20 cellular contexts compared by ENCODE assay signal in the genomic region with DNA sequence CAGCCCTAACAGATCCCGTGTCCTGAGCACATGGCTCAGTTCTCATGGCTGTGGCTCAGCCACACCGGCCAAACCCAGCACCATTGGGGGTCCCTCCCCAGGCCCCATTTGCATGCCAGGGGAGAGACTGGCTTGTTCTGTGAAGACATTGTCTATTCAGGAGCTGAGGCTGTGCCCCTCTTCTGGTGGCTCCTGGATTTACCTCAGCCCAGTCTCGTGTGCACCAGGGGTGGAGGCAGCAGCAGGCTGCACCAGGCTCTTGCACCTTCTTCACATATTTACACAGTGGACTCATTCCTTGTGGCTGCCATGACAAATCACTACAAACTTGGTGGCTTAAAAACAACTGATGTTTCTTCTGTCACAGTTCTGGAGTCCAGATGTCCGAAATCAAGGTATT.
A peak's percentile ranks its signal among the peaks of the same experiment; 100 is the strongest.
DNase-seq lines count a peak whose midpoint lies in the region; ATAC-seq, FAIRE-seq and TF ChIP-seq lines count a peak whose summit lies in the region.
"Had no signal": no experiment of that assay in that cellular context is flagged by ENCODE, and none has a peak within 500 bp of the region (broad histone marks: within the 10 kb centered on the region; RNA-seq: fewer than 3 reads in every experiment).

No MANE protein-coding gene starts in this region.

- H3K36me3 ChIP-seq in H7 (replicated peaks; ENCODE audit: control insufficient read depth, insufficient read depth, low read length) (no peaks in the 10 kb centered on the region), small intestine (ENCODE audit: control insufficient read depth in 2 of 2, insufficient read depth in 2 of 2, low read length in 2 of 2) (no peaks in the 10 kb centered on the region), lower lobe of right lung (no peaks in the 10 kb centered on the region)
- H3K36me3 ChIP-seq: BLaER1 had no signal

- H3K27me3 ChIP-seq in H7 (ENCODE audit: control insufficient read depth, insufficient read depth, low read length), result no peaks in the 10 kb centered on the region
- H3K27me3 ChIP-seq in small intestine (ENCODE audit: control insufficient read depth in 2 of 2, insufficient read depth in 2 of 2, low read length in 2 of 2), result no peaks in the 10 kb centered on the region
- H3K27me3 ChIP-seq in lower lobe of right lung (ENCODE audit: low read depth), result no peaks in the 10 kb centered on the region
- H3K27me3 ChIP-seq: BLaER1 had no signal

- H3K4me3 Mint-ChIP-seq in WTC11, result no peak overlapping the region
- H3K4me3 Mint-ChIP-seq: CD4-positive, alpha-beta memory T cell had no signal

- H3K27me3 Mint-ChIP-seq in WTC11 (ENCODE audit: low read depth), result peaks cover 3% of the 10 kb centered on the region; the same call in 1 of the 2 replicates

- intact Hi-C loops in lower lobe of right lung (cut with DNase I), result no loop called here

- H3K27ac ChIP-seq in small intestine (ENCODE audit: low read depth in 1 of 2, low read length in 1 of 2), result peak overlapping the region; percentile 22 to 67
- H3K27ac ChIP-seq in lower lobe of right lung, result no peak overlapping the region
- H3K27ac ChIP-seq: BLaER1, KMS-11 had no signal

- no peaks in the 10 kb centered on the region for H3K36me3 Mint-ChIP-seq in WTC11
- H3K36me3 Mint-ChIP-seq: CD4-positive, alpha-beta memory T cell had no signal

- TF ChIP-seq CTCF in WTC11 (IDR thresholded peaks at IDR 0.05) (no peak), lower lobe of right lung (IDR thresholded peaks at IDR 0.05) (no peak)

- no peak overlapping the region for H3K4me3 ChIP-seq in H7 (ENCODE audit: insufficient read depth, low read depth, low read length)
- no peak overlapping the region for H3K4me3 ChIP-seq in small intestine (ENCODE audit: low read depth in 1 of 2, low read length in 2 of 2)
- H3K4me3 ChIP-seq in lower lobe of right lung, result no peak overlapping the region
- H3K4me3 ChIP-seq: BLaER1 had no signal

- DNase-seq in H7, result peak; percentile 42
- DNase-seq in WTC11 (ENCODE audit: low spot score), result peak; percentile 26
- DNase-seq in kidney tubule cell (ENCODE audit: low spot score), result peak; percentile 27
- DNase-seq in small intestine, result no peak
- DNase-seq in UCSD-AML1 (lab: John Stamatoyannopoulos, UW; ENCODE audit: unreplicated experiment), result no peak
- no peak for DNase-seq in lower lobe of right lung
- DNase-seq in NCI-H1930 (lab: John Stamatoyannopoulos, UW), result no peak
- DNase-seq: CD4-positive, alpha-beta memory T cell; DMS153; NCI-H1417 treated with DMSO at 0.1 percent for 48 hours; NCI-H187 treated with DMSO at 0.1 percent for 48 hours; NCI-H345; NCI-H524 treated with DMSO at 0.1 percent for 48 hours; RPMI8226; SHP77 treated with DMSO at 0.1 percent for 48 hours had no signal

- CTCF ChIA-PET in WTC11 (lab: Charles Lee), result interaction anchor here (0.6 to 1.0 kb wide), 2 partner anchors 127 to 163 kb away, joined by 4 read pairs; no protein-coding TSS in a partner anchor

- H3K9me3 Mint-ChIP-seq in WTC11, result no peaks in the 10 kb centered on the region
- H3K9me3 Mint-ChIP-seq: CD4-positive, alpha-beta memory T cell had no signal

- H3K9me3 ChIP-seq in small intestine (ENCODE audit: control insufficient read depth, low read depth), result no peaks in the 10 kb centered on the region
- no peaks in the 10 kb centered on the region for H3K9me3 ChIP-seq in lower lobe of right lung
- H3K9me3 ChIP-seq: BLaER1 had no signal

- peak; percentile 65 for ATAC-seq in WTC11
- no peak for ATAC-seq in lower lobe of right lung
- ATAC-seq: SK-N-SH treated with all-trans-retinoic acid at 6 μM for 48 hours had no signal

- WGBS in small intestine, 3 donors, result 61 to 74% (median 64%) methylated on average over 4 of the region's 4 CpGs

- POLR2A ChIA-PET in WTC11 (lab: Charles Lee), result no interaction called here

- peaks cover 12 to 18% of the 10 kb centered on the region in 2 donors for H3K4me1 ChIP-seq in small intestine (ENCODE audit: control insufficient read depth in 2 of 2, insufficient read depth in 1 of 2, low read depth in 1 of 2, low read length in 1 of 2)
- H3K4me1 ChIP-seq in lower lobe of right lung, result peaks cover 16% of the 10 kb centered on the region

- H3K4me1 Mint-ChIP-seq in WTC11, result peaks cover 14% of the 10 kb centered on the region

- no peak for FAIRE-seq in small intestine (lab: Jason Lieb, UNC)
- FAIRE-seq: GM12892, GM18507 had no signal

- no peak overlapping the region for H3K27ac Mint-ChIP-seq in WTC11
- H3K27ac Mint-ChIP-seq: CD4-positive, alpha-beta memory T cell had no signal

TF ChIP-seq in WTC11, 78 proteins besides CTCF, POLR2A, EP300 and RAD21 (continues in another document):
- no peak for TF ChIP-seq ZNF281 (CRISPR knock-in tag; IDR thresholded peaks at IDR 0.05)
- no peak for TF ChIP-seq ZNF416 (CRISPR knock-in tag; IDR thresholded peaks at IDR 0.05)
- TF ChIP-seq, protein P1, sequence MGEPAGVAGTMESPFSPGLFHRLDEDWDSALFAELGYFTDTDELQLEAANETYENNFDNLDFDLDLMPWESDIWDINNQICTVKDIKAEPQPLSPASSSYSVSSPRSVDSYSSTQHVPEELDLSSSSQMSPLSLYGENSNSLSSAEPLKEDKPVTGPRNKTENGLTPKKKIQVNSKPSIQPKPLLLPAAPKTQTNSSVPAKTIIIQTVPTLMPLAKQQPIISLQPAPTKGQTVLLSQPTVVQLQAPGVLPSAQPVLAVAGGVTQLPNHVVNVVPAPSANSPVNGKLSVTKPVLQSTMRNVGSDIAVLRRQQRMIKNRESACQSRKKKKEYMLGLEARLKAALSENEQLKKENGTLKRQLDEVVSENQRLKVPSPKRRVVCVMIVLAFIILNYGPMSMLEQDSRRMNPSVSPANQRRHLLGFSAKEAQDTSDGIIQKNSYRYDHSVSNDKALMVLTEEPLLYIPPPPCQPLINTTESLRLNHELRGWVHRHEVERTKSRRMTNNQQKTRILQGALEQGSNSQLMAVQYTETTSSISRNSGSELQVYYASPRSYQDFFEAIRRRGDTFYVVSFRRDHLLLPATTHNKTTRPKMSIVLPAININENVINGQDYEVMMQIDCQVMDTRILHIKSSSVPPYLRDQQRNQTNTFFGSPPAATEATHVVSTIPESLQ (CRISPR knock-in tag; IDR thresholded peaks at IDR 0.05), result no peak
- TF ChIP-seq CBFB (CRISPR knock-in tag; IDR thresholded peaks at IDR 0.05; ENCODE audit: low read depth), result no peak
- TF ChIP-seq, protein P2, sequence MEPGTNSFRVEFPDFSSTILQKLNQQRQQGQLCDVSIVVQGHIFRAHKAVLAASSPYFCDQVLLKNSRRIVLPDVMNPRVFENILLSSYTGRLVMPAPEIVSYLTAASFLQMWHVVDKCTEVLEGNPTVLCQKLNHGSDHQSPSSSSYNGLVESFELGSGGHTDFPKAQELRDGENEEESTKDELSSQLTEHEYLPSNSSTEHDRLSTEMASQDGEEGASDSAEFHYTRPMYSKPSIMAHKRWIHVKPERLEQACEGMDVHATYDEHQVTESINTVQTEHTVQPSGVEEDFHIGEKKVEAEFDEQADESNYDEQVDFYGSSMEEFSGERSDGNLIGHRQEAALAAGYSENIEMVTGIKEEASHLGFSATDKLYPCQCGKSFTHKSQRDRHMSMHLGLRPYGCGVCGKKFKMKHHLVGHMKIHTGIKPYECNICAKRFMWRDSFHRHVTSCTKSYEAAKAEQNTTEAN (CRISPR knock-in tag; IDR thresholded peaks at IDR 0.05), result no peak
- TF ChIP-seq RELA (CRISPR knock-in tag; IDR thresholded peaks at IDR 0.05; ENCODE audit: borderline replicate concordance), result no peak
- TF ChIP-seq, protein P3, sequence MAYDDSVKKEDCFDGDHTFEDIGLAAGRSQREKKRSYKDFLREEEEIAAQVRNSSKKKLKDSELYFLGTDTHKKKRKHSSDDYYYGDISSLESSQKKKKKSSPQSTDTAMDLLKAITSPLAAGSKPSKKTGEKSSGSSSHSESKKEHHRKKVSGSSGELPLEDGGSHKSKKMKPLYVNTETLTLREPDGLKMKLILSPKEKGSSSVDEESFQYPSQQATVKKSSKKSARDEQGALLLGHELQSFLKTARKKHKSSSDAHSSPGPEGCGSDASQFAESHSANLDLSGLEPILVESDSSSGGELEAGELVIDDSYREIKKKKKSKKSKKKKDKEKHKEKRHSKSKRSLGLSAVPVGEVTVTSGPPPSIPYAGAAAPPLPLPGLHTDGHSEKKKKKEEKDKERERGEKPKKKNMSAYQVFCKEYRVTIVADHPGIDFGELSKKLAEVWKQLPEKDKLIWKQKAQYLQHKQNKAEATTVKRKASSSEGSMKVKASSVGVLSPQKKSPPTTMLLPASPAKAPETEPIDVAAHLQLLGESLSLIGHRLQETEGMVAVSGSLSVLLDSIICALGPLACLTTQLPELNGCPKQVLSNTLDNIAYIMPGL (CRISPR knock-in tag; IDR thresholded peaks at IDR 0.05), result no peak
- TF ChIP-seq SOX15 (CRISPR knock-in tag; IDR thresholded peaks at IDR 0.05), result no peak
- no peak for TF ChIP-seq USF2 (CRISPR knock-in tag; IDR thresholded peaks at IDR 0.05)

Comparison
In these comparisons a context has a peak if more than half of its experiments do, and no peak if none do; other contexts are left out.
1. DNase-seq: peak in H7 (single experiment), WTC11 (single experiment) and kidney tubule cell (single experiment); none in small intestine (single experiment), UCSD-AML1 (single experiment), lower lobe of right lung (single experiment) and NCI-H1930 (0 of 2).